ENCODE assay signal across 1 cellular context in genomic region chr10:125816548-125816947, GRCh38.
A peak's percentile ranks its signal among the peaks of the same experiment; 100 is the strongest.
TF ChIP-seq lines count a peak whose summit lies in the region.

No MANE protein-coding gene starts in this region.

TF ChIP-seq in K562, 482 proteins besides CTCF, POLR2A, EP300 and RAD21 (continued from another document and continues in another):
- peak in 1 of 2 experiments; percentile 92; a peak in 2 of 4 replicates for TF ChIP-seq RCOR1 (IDR thresholded peaks at IDR 0.05; ENCODE audit: borderline replicate concordance in 1 of 2, low read depth in 2 of 2, low read length in 2 of 2)
- TF ChIP-seq PPARD (CRISPR knock-in tag; IDR thresholded peaks at IDR 0.05) = no peak
- no peak for TF ChIP-seq ARID3B (CRISPR knock-in tag; IDR thresholded peaks at IDR 0.05; ENCODE audit: borderline replicate concordance)
- no peak for TF ChIP-seq ZNF282 (CRISPR knock-in tag; IDR thresholded peaks at IDR 0.05)
- TF ChIP-seq SIX5 (IDR thresholded peaks at IDR 0.05; ENCODE audit: borderline replicate concordance in 1 of 2, insufficient read depth in 1 of 2, low read depth in 1 of 2, low read length in 2 of 2) = no peak
- TF ChIP-seq RNF2 (IDR thresholded peaks at IDR 0.05) = peak; percentile 74
- TF ChIP-seq SMC3 (conservative IDR thresholded peaks at IDR 0.05; ENCODE audit: insufficient read depth, low read depth, low read length) = no peak
- no peak for TF ChIP-seq HBP1 (CRISPR knock-in tag; IDR thresholded peaks at IDR 0.05)
- TF ChIP-seq ZNF696 (CRISPR knock-in tag; conservative IDR thresholded peaks at IDR 0.05) = no peak
- TF ChIP-seq ZSCAN32 (CRISPR knock-in tag; IDR thresholded peaks at IDR 0.05) = no peak
- TF ChIP-seq ZNF124 (CRISPR knock-in tag; IDR thresholded peaks at IDR 0.05) = no peak
- no peak for TF ChIP-seq ZNF324 (CRISPR knock-in tag; IDR thresholded peaks at IDR 0.05)
- TF ChIP-seq ZC3H4 (CRISPR knock-in tag; IDR thresholded peaks at IDR 0.05; ENCODE audit: borderline replicate concordance) = no peak
- TF ChIP-seq CREM (IDR thresholded peaks at IDR 0.05; ENCODE audit: low read depth) = peak; percentile 45; the same call in 1 of the 2 replicates
- TF ChIP-seq, protein P1, sequence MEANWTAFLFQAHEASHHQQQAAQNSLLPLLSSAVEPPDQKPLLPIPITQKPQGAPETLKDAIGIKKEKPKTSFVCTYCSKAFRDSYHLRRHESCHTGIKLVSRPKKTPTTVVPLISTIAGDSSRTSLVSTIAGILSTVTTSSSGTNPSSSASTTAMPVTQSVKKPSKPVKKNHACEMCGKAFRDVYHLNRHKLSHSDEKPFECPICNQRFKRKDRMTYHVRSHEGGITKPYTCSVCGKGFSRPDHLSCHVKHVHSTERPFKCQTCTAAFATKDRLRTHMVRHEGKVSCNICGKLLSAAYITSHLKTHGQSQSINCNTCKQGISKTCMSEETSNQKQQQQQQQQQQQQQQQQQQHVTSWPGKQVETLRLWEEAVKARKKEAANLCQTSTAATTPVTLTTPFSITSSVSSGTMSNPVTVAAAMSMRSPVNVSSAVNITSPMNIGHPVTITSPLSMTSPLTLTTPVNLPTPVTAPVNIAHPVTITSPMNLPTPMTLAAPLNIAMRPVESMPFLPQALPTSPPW (CRISPR knock-in tag; IDR thresholded peaks at IDR 0.05) = no peak
- peak in 1 of 2 experiments; percentile 87; a peak in 2 of 4 replicates for TF ChIP-seq ZMIZ1 (IDR thresholded peaks at IDR 0.05; ENCODE audit: low read depth in 2 of 2, low read length in 2 of 2)
- no peak for TF ChIP-seq MTF1 (CRISPR knock-in tag; IDR thresholded peaks at IDR 0.05; ENCODE audit: borderline replicate concordance)
- TF ChIP-seq TEAD4 (IDR thresholded peaks at IDR 0.05; ENCODE audit: low read length) = peak; percentile 99
- TF ChIP-seq TEAD4 (CRISPR knock-in tag; IDR thresholded peaks at IDR 0.05; ENCODE audit: borderline replicate concordance) = no peak
- no peak for TF ChIP-seq ZNF354B (CRISPR knock-in tag; IDR thresholded peaks at IDR 0.05)
- TF ChIP-seq HES1 (IDR thresholded peaks at IDR 0.05; ENCODE audit: low read depth) = peak; percentile 88
- peak; percentile 82 for TF ChIP-seq ETV1 (tag; conservative IDR thresholded peaks at IDR 0.05; ENCODE audit: low read depth)
- TF ChIP-seq, protein P2, sequence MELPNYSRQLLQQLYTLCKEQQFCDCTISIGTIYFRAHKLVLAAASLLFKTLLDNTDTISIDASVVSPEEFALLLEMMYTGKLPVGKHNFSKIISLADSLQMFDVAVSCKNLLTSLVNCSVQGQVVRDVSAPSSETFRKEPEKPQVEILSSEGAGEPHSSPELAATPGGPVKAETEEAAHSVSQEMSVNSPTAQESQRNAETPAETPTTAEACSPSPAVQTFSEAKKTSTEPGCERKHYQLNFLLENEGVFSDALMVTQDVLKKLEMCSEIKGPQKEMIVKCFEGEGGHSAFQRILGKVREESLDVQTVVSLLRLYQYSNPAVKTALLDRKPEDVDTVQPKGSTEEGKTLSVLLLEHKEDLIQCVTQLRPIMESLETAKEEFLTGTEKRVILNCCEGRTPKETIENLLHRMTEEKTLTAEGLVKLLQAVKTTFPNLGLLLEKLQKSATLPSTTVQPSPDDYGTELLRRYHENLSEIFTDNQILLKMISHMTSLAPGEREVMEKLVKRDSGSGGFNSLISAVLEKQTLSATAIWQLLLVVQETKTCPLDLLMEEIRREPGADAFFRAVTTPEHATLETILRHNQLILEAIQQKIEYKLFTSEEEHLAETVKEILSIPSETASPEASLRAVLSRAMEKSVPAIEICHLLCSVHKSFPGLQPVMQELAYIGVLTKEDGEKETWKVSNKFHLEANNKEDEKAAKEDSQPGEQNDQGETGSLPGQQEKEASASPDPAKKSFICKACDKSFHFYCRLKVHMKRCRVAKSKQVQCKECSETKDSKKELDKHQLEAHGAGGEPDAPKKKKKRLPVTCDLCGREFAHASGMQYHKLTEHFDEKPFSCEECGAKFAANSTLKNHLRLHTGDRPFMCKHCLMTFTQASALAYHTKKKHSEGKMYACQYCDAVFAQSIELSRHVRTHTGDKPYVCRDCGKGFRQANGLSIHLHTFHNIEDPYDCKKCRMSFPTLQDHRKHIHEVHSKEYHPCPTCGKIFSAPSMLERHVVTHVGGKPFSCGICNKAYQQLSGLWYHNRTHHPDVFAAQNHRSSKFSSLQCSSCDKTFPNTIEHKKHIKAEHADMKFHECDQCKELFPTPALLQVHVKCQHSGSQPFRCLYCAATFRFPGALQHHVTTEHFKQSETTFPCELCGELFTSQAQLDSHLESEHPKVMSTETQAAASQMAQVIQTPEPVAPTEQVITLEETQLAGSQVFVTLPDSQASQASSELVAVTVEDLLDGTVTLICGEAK (IDR thresholded peaks at IDR 0.05) = no peak
- TF ChIP-seq, protein P2 (CRISPR knock-in tag; IDR thresholded peaks at IDR 0.05) = no peak
- TF ChIP-seq NCOA2 (IDR thresholded peaks at IDR 0.05; ENCODE audit: partially characterized antibody in 2 of 2) = peak; percentile 27 to 80
- peak in 1 of 2 experiments; percentile 70 for TF ChIP-seq AFF1 (IDR thresholded peaks at IDR 0.05; ENCODE audit: low read depth in 1 of 2, partially characterized antibody in 2 of 2)
- no peak for TF ChIP-seq BRF1 (IDR thresholded peaks at IDR 0.05; ENCODE audit: borderline replicate concordance, extremely low read depth, insufficient read length)
- TF ChIP-seq SREBF2 (CRISPR knock-in tag; IDR thresholded peaks at IDR 0.05) = no peak
- TF ChIP-seq DACH1 (IDR thresholded peaks at IDR 0.05; ENCODE audit: partially characterized antibody) = peak; percentile 76
- TF ChIP-seq NEUROD1 (IDR thresholded peaks at IDR 0.05; ENCODE audit: borderline replicate concordance, low read depth, low read length, partially characterized antibody) = peak; percentile 17
- TF ChIP-seq HCFC1 (IDR thresholded peaks at IDR 0.05; ENCODE audit: low read depth, low read length) = no peak
- no peak for TF ChIP-seq PHF21A (IDR thresholded peaks at IDR 0.05; ENCODE audit: borderline replicate concordance, low read depth)
- TF ChIP-seq ELF4 (CRISPR knock-in tag; IDR thresholded peaks at IDR 0.05) = no peak
- TF ChIP-seq ZNF174 (CRISPR knock-in tag; IDR thresholded peaks at IDR 0.05) = no peak
- TF ChIP-seq KHSRP (IDR thresholded peaks at IDR 0.05) = peak; percentile 80
- TF ChIP-seq YBX1 (IDR thresholded peaks at IDR 0.05) = no peak
- no peak for TF ChIP-seq PCBP1 (IDR thresholded peaks at IDR 0.05; ENCODE audit: low read depth, low read length, poor library complexity, severe bottlenecking)
- no peak for TF ChIP-seq ZNF57 (CRISPR knock-in tag; IDR thresholded peaks at IDR 0.05)
- no peak for TF ChIP-seq POLR3A (IDR thresholded peaks at IDR 0.05; ENCODE audit: borderline replicate concordance, extremely low read depth, insufficient read depth, insufficient read length)
- no peak; the same call in 1 of the 2 replicates for TF ChIP-seq SMAD4 (CRISPR knock-in tag; conservative IDR thresholded peaks at IDR 0.05)
- peak; percentile 52; the same call in 1 of the 2 replicates for TF ChIP-seq ZEB2 (IDR thresholded peaks at IDR 0.05)
- TF ChIP-seq PRPF4 (IDR thresholded peaks at IDR 0.05; ENCODE audit: insufficient read depth, low read depth, low read length, poor library complexity, severe bottlenecking) = no peak
